Comparison of ENCODE assay signal across 23 cellular contexts in the genomic region with DNA sequence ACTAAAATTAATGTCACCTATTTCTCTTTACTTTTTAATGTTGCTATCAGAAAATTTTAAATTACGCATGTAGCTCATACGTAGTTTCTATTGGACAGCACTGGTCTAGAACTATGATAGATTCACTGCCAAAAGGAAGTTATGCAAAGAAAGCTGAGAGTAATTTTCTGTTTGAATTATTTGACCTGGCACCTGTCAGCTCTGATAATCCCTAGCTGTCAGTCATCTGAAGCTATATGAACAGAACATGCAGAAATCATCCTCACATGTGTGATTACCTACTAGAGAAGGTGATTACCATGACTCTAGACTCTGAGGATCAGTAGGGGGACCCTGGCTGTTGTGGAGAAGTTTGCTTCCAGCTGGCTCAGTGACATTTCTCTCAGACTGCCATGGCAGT. TPM values are rescaled to one million over a fixed set of nuclear protein-coding genes. Genes with fewer than 3 reads are reported as not detected.
"Had no signal": no experiment of that assay in that cellular context is flagged by ENCODE, and none has a peak within 500 bp of the region (broad histone marks: within the 10 kb centered on the region; RNA-seq: fewer than 3 reads in every experiment).

No MANE protein-coding gene starts in this region.

- ATAC-seq: stimulated activated naive CD8-positive, alpha-beta T cell treated with anti-CD3 and anti-CD28 coated beads, Interleukin-15, amount 100 ng/mL, for 72 hours had no signal

- H3K4me1 Mint-ChIP-seq: neural crest cell had no signal

- H3K36me3 ChIP-seq: esophagus squamous epithelium, tibial artery had no signal

- H3K27ac Mint-ChIP-seq: effector memory CD8-positive, alpha-beta T cell; natural killer cell; progenitor cell of endocrine pancreas; stimulated activated naive CD8-positive, alpha-beta T cell treated with anti-CD3 and anti-CD28 coated beads, Interleukin-15, amount 100 ng/mL, for 72 hours; type B pancreatic cell had no signal

- H3K36me3 Mint-ChIP-seq: memory B cell, natural killer cell, type B pancreatic cell had no signal

- H3K79me2 ChIP-seq: parathyroid adenoma had no signal

- H3K27me3 Mint-ChIP-seq: memory B cell; stimulated activated naive CD8-positive, alpha-beta T cell treated with anti-CD3 and anti-CD28 coated beads, Interleukin-15, amount 100 ng/mL, for 72 hours; type B pancreatic cell had no signal

- H3K9ac ChIP-seq: parathyroid adenoma had no signal

- H3K9me3 ChIP-seq: esophagus squamous epithelium, tibial artery had no signal

- H3K27me3 ChIP-seq: tibial artery had no signal

- H3K4me2 ChIP-seq: smooth muscle cell had no signal

- H3K4me1 ChIP-seq: esophagus squamous epithelium, parathyroid adenoma, tibial artery had no signal

- H3K9me3 Mint-ChIP-seq: effector memory CD8-positive, alpha-beta T cell; memory B cell; natural killer cell; neural crest cell; stimulated activated naive CD8-positive, alpha-beta T cell treated with anti-CD3 and anti-CD28 coated beads, Interleukin-15, amount 100 ng/mL, for 72 hours; type B pancreatic cell had no signal

- H3K4me3 Mint-ChIP-seq: effector memory CD8-positive, alpha-beta T cell; memory B cell; natural killer cell; neural crest cell; stimulated activated naive CD8-positive, alpha-beta T cell treated with anti-CD3 and anti-CD28 coated beads, Interleukin-15, amount 100 ng/mL, for 72 hours; type B pancreatic cell had no signal

- H2AFZ ChIP-seq: parathyroid adenoma had no signal

- H3K27ac ChIP-seq: esophagus squamous epithelium, parathyroid adenoma, tibial artery had no signal

- DNase-seq: cortex of kidney; effector memory CD8-positive, alpha-beta T cell; erythroblast; esophagus squamous epithelium; foreskin melanocyte; glutamatergic neuron; natural killer cell; stimulated activated CD4-positive, alpha-beta T cell treated with anti-CD3 and anti-CD28 coated beads, Interleukin-12 subunit alpha, Interleukin-12 subunit beta, amount 100 ng/mL, for 4 hours; stimulated activated CD4-positive, alpha-beta T cell treated with anti-CD3 and anti-CD28 coated beads, Interleukin-1b, Interleukin-23, amount 100 ng/mL, for 48 hours; stimulated activated CD4-positive, alpha-beta T cell treated with anti-CD3 and anti-CD28 coated beads, Interleukin-4, amount 100 ng/mL, for 1 hour; stimulated activated CD8-positive, alpha-beta memory T cell treated with anti-CD3 and anti-CD28 coated beads, Interleukin-4, amount 100 ng/mL, for 48 hours; stimulated activated naive CD4-positive, alpha-beta T cell; stimulated activated naive CD8-positive, alpha-beta T cell treated with anti-CD3 and anti-CD28 coated beads, Interleukin-15, amount 100 ng/mL, for 72 hours; tibial artery had no signal

- H3K4me3 ChIP-seq: esophagus squamous epithelium, lung, smooth muscle cell, tibial artery had no signal

RNA-seq across cellular contexts. Expression of gene F5, which starts 40.8 kb away (rescaled TPM):
- total RNA-seq: dermis microvascular lymphatic vessel endothelial cell, neural crest cell, osteoblast had no signal
